40 cellular contexts compared by ENCODE assay signal in genomic region chrX:42824541-42824940, GRCh38. TPM values are rescaled to one million over a fixed set of nuclear protein-coding genes. Genes with fewer than 3 reads are reported as not detected.
"Had no signal": no experiment of that assay in that cellular context is flagged by ENCODE, and none has a peak within 500 bp of the region (broad histone marks: within the 10 kb centered on the region; RNA-seq: fewer than 3 reads in every experiment).

No MANE protein-coding gene starts in this region.

- ATAC-seq: effector memory CD8-positive, alpha-beta T cell; gastrocnemius medialis; natural killer cell treated with Interleukin-12 subunit alpha and Interleukin-12 subunit beta and Interleukin-15 and Interleukin-18, amount 100 ng/mL, for 72 hours; pancreas; right lobe of liver had no signal

- H3K4me1 ChIP-seq: esophagus squamous epithelium, gastrocnemius medialis, pancreas, right lobe of liver, testis, tibial artery had no signal

- H3K9me3 ChIP-seq: esophagus squamous epithelium, gastrocnemius medialis, mucosa of descending colon, neutrophil, pancreas, right lobe of liver, testis had no signal

- FAIRE-seq: endometrium, islet of Langerhans, urothelium cell line had no signal

- H3K27ac ChIP-seq: esophagus squamous epithelium, gastrocnemius medialis, neutrophil, pancreas, right lobe of liver, testis, tibial artery had no signal

- H3K36me3 ChIP-seq: esophagus squamous epithelium, gastrocnemius medialis, neutrophil, pancreas, right lobe of liver, tibial artery had no signal

- H3K4me3 ChIP-seq: esophagus squamous epithelium, gastrocnemius medialis, lung, mucosa of descending colon, pancreas, right lobe of liver, smooth muscle cell, testis, tibial artery had no signal

- H3K4me2 ChIP-seq: smooth muscle cell had no signal

- H3K27me3 ChIP-seq: esophagus squamous epithelium, gastrocnemius medialis, neutrophil, pancreas, right lobe of liver, testis, tibial artery had no signal

- DNase-seq: cerebellar nuclear complex; cortex of kidney; effector memory CD8-positive, alpha-beta T cell; erythroblast; esophagus squamous epithelium; foreskin fibroblast; gastrocnemius medialis; head of caudate nucleus; hippocampal formation; left colon; mesenchymal stem cell; mucosa of descending colon; naive B cell; pancreas; retina; right lobe of liver; stimulated activated CD4-positive, alpha-beta T cell treated with anti-CD3 and anti-CD28 coated beads, Interleukin-12 subunit alpha, Interleukin-12 subunit beta, amount 100 ng/mL, for 4 hours; stimulated activated CD4-positive, alpha-beta T cell treated with anti-CD3 and anti-CD28 coated beads, Interleukin-1b, Interleukin-23, amount 100 ng/mL, for 48 hours; stimulated activated CD4-positive, alpha-beta T cell treated with anti-CD3 and anti-CD28 coated beads, Interleukin-4, amount 100 ng/mL, for 1 hour; stimulated activated CD8-positive, alpha-beta memory T cell treated with anti-CD3 and anti-CD28 coated beads, Interleukin-4, amount 100 ng/mL, for 48 hours; stimulated activated naive CD4-positive, alpha-beta T cell; substantia nigra; testis; tibial artery had no signal

RNA-seq across cellular contexts. Expression of gene PPP1R2C, which starts 46.6 kb away (rescaled TPM):
- total RNA-seq: dermis microvascular lymphatic vessel endothelial cell; esophagus squamous epithelium; gastrocnemius medialis; glomerular endothelial cell; kidney epithelial cell; left colon; liver; lung; mesothelial cell of epicardium; mucosa of descending colon; natural killer cell treated with Interleukin-12 subunit alpha and Interleukin-12 subunit beta and Interleukin-15 and Interleukin-18, amount 100 ng/mL, for 72 hours; neural crest cell; omental fat pad; pancreas; posterior vena cava; pulmonary artery endothelial cell; right lobe of liver; smooth muscle cell had no signal
- polyA plus RNA-seq: liver, lung, pancreas, smooth muscle cell had no signal
